In genomic region chr16:2884041-2884451, GRCh38 we compare ENCODE assay signal across 8 cellular contexts. TPM values are rescaled to one million over a fixed set of nuclear protein-coding genes. Genes with fewer than 3 reads are reported as not detected.
DNase-seq lines count a peak whose midpoint lies in the region; ATAC-seq lines count a peak whose summit lies in the region.

No MANE protein-coding gene starts in this region.

- H2AFZ ChIP-seq in neuronal stem cell (ENCODE audit: low read length): peak overlapping the region; percentile 95

- no peak for DNase-seq in CD4-positive, CD25-positive, alpha-beta regulatory T cell
- DNase-seq in NCI-H2227 (lab: John Stamatoyannopoulos, UW; ENCODE audit: unreplicated experiment) (peak; percentile 52), neuronal stem cell (ENCODE audit: low spot score) (no peak), SIG-M5 treated with dmso at 0.1 percent for 504 hours (lab: John Stamatoyannopoulos, UW; ENCODE audit: unreplicated experiment) (no peak)
- no peak for DNase-seq in stimulated activated CD4-positive, alpha-beta T cell treated with anti-CD3 and anti-CD28 coated beads, Interleukin-4, amount 100 ng/mL, for 1 hour

- H3K18ac ChIP-seq in neuronal stem cell (ENCODE audit: low read length): no peak overlapping the region

- no peak overlapping the region for H2BK12ac ChIP-seq in neuronal stem cell (ENCODE audit: low read length)

- H2BK120ac ChIP-seq in neuronal stem cell (ENCODE audit: low read depth, low read length): no peak overlapping the region

- no peak overlapping the region for H2BK5ac ChIP-seq in neuronal stem cell (ENCODE audit: low read length)

- no peak overlapping the region for H3K4ac ChIP-seq in neuronal stem cell (ENCODE audit: low read length)

- no peaks in the 10 kb centered on the region for H3K27me3 Mint-ChIP-seq in CD4-positive, CD25-positive, alpha-beta regulatory T cell

- no peak overlapping the region for H4K8ac ChIP-seq in neuronal stem cell (ENCODE audit: low read depth, low read length)

- no peak for ATAC-seq in CD4-positive, CD25-positive, alpha-beta regulatory T cell (ENCODE audit: low read depth in 2 of 2)
- ATAC-seq in HG02610 (IDR thresholded peaks at IDR 0.05; ENCODE audit: unreplicated experiment) (no peak), GM18519 (IDR thresholded peaks at IDR 0.05; ENCODE audit: low FRiP score, unreplicated experiment) (no peak)

- WGBS in ectodermal cell, 2 experiments: 79 to 81% methylated on average over 18 of the region's 18 CpGs
- no CpG with 5 or more reads among the region's 18 CpGs for WGBS in neuronal stem cell (ENCODE audit: extremely low coverage in 2 of 2, insufficient read length in 2 of 2, insufficient replicate concordance in 1 of 2), 2 donors

- no peak overlapping the region for H3K4me2 ChIP-seq in neuronal stem cell (ENCODE audit: insufficient read depth, low read length, poor library complexity, severe bottlenecking)

- H3K27me3 ChIP-seq in CD4-positive, CD25-positive, alpha-beta regulatory T cell (ENCODE audit: control insufficient read depth, insufficient read depth, low read length): peaks cover 2% of the 10 kb centered on the region
- H3K27me3 ChIP-seq in ectodermal cell (ENCODE audit: control insufficient read depth, insufficient read depth, low read length, poor library complexity, severe bottlenecking): no peaks in the 10 kb centered on the region
- H3K27me3 ChIP-seq in neuronal stem cell (ENCODE audit: control insufficient read depth in 3 of 3, insufficient read depth in 3 of 3, low read depth in 1 of 3, low read length in 3 of 3): no peaks in the 10 kb centered on the region

- H3K4me3 Mint-ChIP-seq in CD4-positive, CD25-positive, alpha-beta regulatory T cell: peak overlapping the region; percentile 85 to 93 (median 88)

- H3K4me3 ChIP-seq in CD4-positive, CD25-positive, alpha-beta regulatory T cell (ENCODE audit: low read depth, low read length): peak overlapping the region; percentile 65
- H3K4me3 ChIP-seq in ectodermal cell (ENCODE audit: insufficient read depth, low read depth, low read length) (peak overlapping the region; percentile 92), neuronal stem cell (ENCODE audit: low read length in 2 of 2) (peak overlapping the region; percentile 60 to 95)

- H3K27ac ChIP-seq in CD4-positive, CD25-positive, alpha-beta regulatory T cell (ENCODE audit: insufficient read depth, low read length, poor library complexity, severe bottlenecking): no peak overlapping the region
- H3K27ac ChIP-seq in ectodermal cell (ENCODE audit: insufficient read depth, low read depth, low read length, poor library complexity, severe bottlenecking): no peak overlapping the region
- no peak overlapping the region for H3K27ac ChIP-seq in neuronal stem cell (replicated peaks; ENCODE audit: low read length)

- H4K91ac ChIP-seq in neuronal stem cell (ENCODE audit: low read depth, low read length, poor library complexity): no peak overlapping the region

- H3K27ac Mint-ChIP-seq in CD4-positive, CD25-positive, alpha-beta regulatory T cell: peak overlapping the region; percentile 80 to 90 (median 90)

- H3K14ac ChIP-seq in neuronal stem cell (ENCODE audit: low read length): no peak overlapping the region

- no peak overlapping the region for H2AK5ac ChIP-seq in neuronal stem cell (ENCODE audit: low read depth, low read length)

- no peaks in the 10 kb centered on the region for H3K36me3 ChIP-seq in CD4-positive, CD25-positive, alpha-beta regulatory T cell (ENCODE audit: control insufficient read depth, insufficient read depth, low read length)
- H3K36me3 ChIP-seq in ectodermal cell (ENCODE audit: control insufficient read depth, insufficient read depth, low read length): no peaks in the 10 kb centered on the region
- H3K36me3 ChIP-seq in neuronal stem cell (replicated peaks in 1 of 2; ENCODE audit: control insufficient read depth in 2 of 2, insufficient read depth in 2 of 2, low read length in 2 of 2): no peaks in the 10 kb centered on the region

- peaks cover 0 to 26% (median 20%) of the 10 kb centered on the region in 4 donors for H3K4me1 Mint-ChIP-seq in CD4-positive, CD25-positive, alpha-beta regulatory T cell

- no peaks in the 10 kb centered on the region for H3K9me3 Mint-ChIP-seq in CD4-positive, CD25-positive, alpha-beta regulatory T cell

- H3K79me1 ChIP-seq in neuronal stem cell (ENCODE audit: low read depth, low read length): peaks cover 2% of the 10 kb centered on the region

- no peak overlapping the region for H2BK15ac ChIP-seq in neuronal stem cell (ENCODE audit: low read length)

- H3K9ac ChIP-seq in neuronal stem cell (ENCODE audit: low read depth, low read length, poor library complexity): peak overlapping the region; percentile 99

- H3K23ac ChIP-seq in neuronal stem cell (ENCODE audit: low read depth, low read length, poor library complexity): no peak overlapping the region

- no peaks in the 10 kb centered on the region for H3K9me3 ChIP-seq in CD4-positive, CD25-positive, alpha-beta regulatory T cell (ENCODE audit: control insufficient read depth in 2 of 2, low read length in 2 of 2)
- H3K9me3 ChIP-seq in ectodermal cell (ENCODE audit: control insufficient read depth, low read length): no peaks in the 10 kb centered on the region
- H3K9me3 ChIP-seq in neuronal stem cell (replicated peaks in 1 of 2; ENCODE audit: control insufficient read depth in 2 of 2, insufficient read depth in 1 of 2, low read depth in 1 of 2, low read length in 2 of 2): peaks cover 3 to 10% of the 10 kb centered on the region in 2 donors

- no peaks in the 10 kb centered on the region for H3K36me3 Mint-ChIP-seq in CD4-positive, CD25-positive, alpha-beta regulatory T cell

- H3K4me1 ChIP-seq in CD4-positive, CD25-positive, alpha-beta regulatory T cell (ENCODE audit: control insufficient read depth, insufficient read depth, low read length, poor library complexity, severe bottlenecking): peaks cover 17% of the 10 kb centered on the region
- no peaks in the 10 kb centered on the region for H3K4me1 ChIP-seq in ectodermal cell (ENCODE audit: control insufficient read depth, insufficient read depth, low read length)
- peaks cover 1 to 5% of the 10 kb centered on the region in 2 donors for H3K4me1 ChIP-seq in neuronal stem cell (ENCODE audit: control insufficient read depth in 2 of 2, insufficient read depth in 1 of 2, low read depth in 1 of 2, low read length in 2 of 2)

RNA-seq across cellular contexts. Expression of gene FLYWCH2, which starts 1.0 kb away (rescaled TPM):
- total RNA-seq in CD4-positive, CD25-positive, alpha-beta regulatory T cell: 12.8 TPM
- 10 to 100 TPM; 14.8 to 27.1 (median 18.3) TPM for polyA plus RNA-seq in CD4-positive, CD25-positive, alpha-beta regulatory T cell
- polyA plus RNA-seq in ectodermal cell (2013, experiment 1 of 4): 20.8 TPM
- 19.1 TPM for polyA plus RNA-seq in ectodermal cell (2013, experiment 2 of 4)
- polyA plus RNA-seq in ectodermal cell (2013, experiment 3 of 4): 20.9 TPM
- polyA plus RNA-seq in ectodermal cell (2013, experiment 4 of 4): 17.7 TPM
- polyA plus RNA-seq in neuronal stem cell (2013, experiment 1 of 2): 25.5 TPM
- 24.0 TPM for polyA plus RNA-seq in neuronal stem cell (2013, experiment 2 of 2)

RNA-seq across cellular contexts. Expression of gene PRSS22, which starts 26.1 kb away (rescaled TPM):
- total RNA-seq in CD4-positive, CD25-positive, alpha-beta regulatory T cell: not detected
- polyA plus RNA-seq in CD4-positive, CD25-positive, alpha-beta regulatory T cell: not detected
- not detected for polyA plus RNA-seq in ectodermal cell (2013, experiment 1 of 4)
- polyA plus RNA-seq in ectodermal cell (2013, experiment 2 of 4): not detected
- polyA plus RNA-seq in ectodermal cell (2013, experiment 3 of 4): not detected
- polyA plus RNA-seq in ectodermal cell (2013, experiment 4 of 4): not detected
- polyA plus RNA-seq in neuronal stem cell (2013, experiment 1 of 2): not detected
- polyA plus RNA-seq in neuronal stem cell (2013, experiment 2 of 2): not detected

RNA-seq across cellular contexts. Expression of gene FLYWCH1, which starts 27.7 kb away (rescaled TPM):
- total RNA-seq in CD4-positive, CD25-positive, alpha-beta regulatory T cell: 74.8 TPM
- polyA plus RNA-seq in CD4-positive, CD25-positive, alpha-beta regulatory T cell: 10 to 100 TPM in 3 of 4 donors, 1 to 10 TPM in 1; 6.6 to 13.7 (median 12.7) TPM
- polyA plus RNA-seq in ectodermal cell (2013, experiment 1 of 4): 18.0 TPM
- polyA plus RNA-seq in ectodermal cell (2013, experiment 2 of 4): 13.0 TPM
- 13.7 TPM for polyA plus RNA-seq in ectodermal cell (2013, experiment 3 of 4)
- 13.4 TPM for polyA plus RNA-seq in ectodermal cell (2013, experiment 4 of 4)
- polyA plus RNA-seq in neuronal stem cell (2013, experiment 1 of 2): 8.3 TPM
- polyA plus RNA-seq in neuronal stem cell (2013, experiment 2 of 2): 8.3 TPM

RNA-seq across cellular contexts. Expression of gene ZG16B, which starts 53.9 kb away (rescaled TPM):
- total RNA-seq in CD4-positive, CD25-positive, alpha-beta regulatory T cell: not detected
- 1 to 10 TPM in 2 of 4 donors, under 1 TPM in 2; 0.60 to 2.4 (median 1.4) TPM for polyA plus RNA-seq in CD4-positive, CD25-positive, alpha-beta regulatory T cell
- not detected for polyA plus RNA-seq in ectodermal cell (2013, experiment 1 of 4)
- polyA plus RNA-seq in ectodermal cell (2013, experiment 2 of 4): not detected
- polyA plus RNA-seq in ectodermal cell (2013, experiment 3 of 4): not detected
- polyA plus RNA-seq in ectodermal cell (2013, experiment 4 of 4): not detected
- not detected for polyA plus RNA-seq in neuronal stem cell (2013, experiment 1 of 2)
- polyA plus RNA-seq in neuronal stem cell (2013, experiment 2 of 2): not detected
